In the genomic region with DNA sequence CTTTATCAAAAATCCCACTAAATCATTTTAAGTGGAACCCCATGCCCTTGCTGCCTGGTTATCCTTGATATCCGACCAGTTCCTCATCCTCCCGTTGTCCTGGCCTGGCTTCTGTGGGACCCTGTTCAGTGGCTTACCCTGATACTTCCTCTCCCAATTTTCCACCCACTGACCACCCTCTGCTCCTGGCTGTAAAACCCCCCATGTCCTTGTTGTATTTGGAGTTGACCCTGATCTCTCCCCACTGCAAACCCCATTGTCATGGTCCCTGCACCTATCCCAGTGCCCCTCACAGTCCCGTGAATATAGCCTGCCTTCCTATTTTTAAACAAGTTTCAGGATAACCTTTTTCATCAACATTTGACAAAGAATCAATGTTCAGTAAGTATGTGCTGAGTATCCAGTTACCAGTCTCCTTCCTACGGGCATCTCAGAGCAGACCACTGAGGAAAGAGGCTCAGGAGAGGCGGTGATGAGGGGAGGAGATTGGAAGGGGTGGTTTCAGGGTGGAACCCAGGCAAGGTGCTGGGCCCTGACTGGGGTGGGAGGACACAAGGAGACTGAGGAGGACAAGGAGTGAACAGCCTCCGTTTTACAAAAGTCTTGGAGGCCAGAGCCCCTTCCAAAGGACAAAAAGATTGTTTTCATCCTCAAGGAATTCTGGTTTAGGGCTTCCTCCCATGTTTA, we compare ENCODE assay signal across 25 cellular contexts.
DNase-seq lines count a peak whose midpoint lies in the region; ATAC-seq and TF ChIP-seq lines count a peak whose summit lies in the region.
"Had no signal": no experiment of that assay in that cellular context is flagged by ENCODE, and none has a peak within 500 bp of the region (broad histone marks: within the 10 kb centered on the region; RNA-seq: fewer than 3 reads in every experiment).

No MANE protein-coding gene starts in this region.

- H3K27ac ChIP-seq in left ventricle myocardium inferior (replicated peaks), result peak overlapping the region; percentile 73
- H3K27ac ChIP-seq in neural progenitor cell, result no peak overlapping the region
- H3K27ac ChIP-seq in aorta (ENCODE audit: low read depth in 1 of 2, low read length in 2 of 2), result no peak overlapping the region
- no peak overlapping the region for H3K27ac ChIP-seq in testis
- no peak overlapping the region for H3K27ac ChIP-seq in CD8-positive, alpha-beta T cell (ENCODE audit: low read depth, low read length)

- POLR2A ChIA-PET in WTC11 (lab: Charles Lee), result no interaction called here
- POLR2A ChIA-PET in CD8-positive, alpha-beta T cell (lab: Charles Lee), result no interaction called here

- H3K4me1 ChIP-seq in left ventricle myocardium inferior (peaks cover 7% of the 10 kb centered on the region), neural progenitor cell (peaks cover 18% of the 10 kb centered on the region), aorta (ENCODE audit: control insufficient read depth in 1 of 2, insufficient read depth in 2 of 2, low read length in 2 of 2) (no peaks in the 10 kb centered on the region), testis (no peaks in the 10 kb centered on the region)
- no peaks in the 10 kb centered on the region for H3K4me1 ChIP-seq in CD8-positive, alpha-beta T cell (ENCODE audit: insufficient read depth, low read length)

- TF ChIP-seq CTCF in left ventricle myocardium inferior (IDR thresholded peaks at IDR 0.05; ENCODE audit: borderline replicate concordance) (no peak), WTC11 (IDR thresholded peaks at IDR 0.05) (no peak), neural progenitor cell (IDR thresholded peaks at IDR 0.05) (no peak), testis (IDR thresholded peaks at IDR 0.05) (no peak)
- TF ChIP-seq CTCF in CD8-positive, alpha-beta T cell (IDR thresholded peaks at IDR 0.05), result no peak

- H3K9me3 Mint-ChIP-seq in WTC11 (no peaks in the 10 kb centered on the region), neural progenitor cell (peaks cover 3% of the 10 kb centered on the region)
- no peaks in the 10 kb centered on the region for H3K9me3 Mint-ChIP-seq in CD8-positive, alpha-beta T cell

- H3K4me3 ChIP-seq in left ventricle myocardium inferior (no peak overlapping the region), neural progenitor cell (no peak overlapping the region), aorta (ENCODE audit: low read length in 2 of 2) (no peak overlapping the region), testis (no peak overlapping the region)
- no peak overlapping the region for H3K4me3 ChIP-seq in CD8-positive, alpha-beta T cell (ENCODE audit: low read depth, low read length)
- H3K4me3 ChIP-seq: K562 had no signal

- no peaks in the 10 kb centered on the region for H3K9me3 ChIP-seq in left ventricle myocardium inferior (replicated peaks)
- H3K9me3 ChIP-seq in neural progenitor cell (ENCODE audit: low read depth), result no peaks in the 10 kb centered on the region
- no peaks in the 10 kb centered on the region for H3K9me3 ChIP-seq in aorta (ENCODE audit: control insufficient read depth, low read length)
- H3K9me3 ChIP-seq in testis, result no peaks in the 10 kb centered on the region
- no peaks in the 10 kb centered on the region for H3K9me3 ChIP-seq in CD8-positive, alpha-beta T cell (ENCODE audit: low read length)

- no peak for TF ChIP-seq POLR2A in testis (IDR thresholded peaks at IDR 0.05)

- H3K4me1 Mint-ChIP-seq in WTC11 (peaks cover 41% of the 10 kb centered on the region), neural progenitor cell (peaks cover 24% of the 10 kb centered on the region)
- no peaks in the 10 kb centered on the region for H3K4me1 Mint-ChIP-seq in CD8-positive, alpha-beta T cell (ENCODE audit: low read depth)
- H3K4me1 Mint-ChIP-seq: CD14-positive monocyte had no signal

- H3K36me3 Mint-ChIP-seq in WTC11 (peaks cover 43% of the 10 kb centered on the region), neural progenitor cell (peaks cover 2% of the 10 kb centered on the region)
- no peaks in the 10 kb centered on the region for H3K36me3 Mint-ChIP-seq in CD8-positive, alpha-beta T cell
- H3K36me3 Mint-ChIP-seq: CD14-positive monocyte had no signal

- no peak overlapping the region for H3K9ac ChIP-seq in neural progenitor cell

- H3K79me2 ChIP-seq in neural progenitor cell (ENCODE audit: low read depth), result no peaks in the 10 kb centered on the region

- H3K4me2 ChIP-seq in neural progenitor cell, result no peak overlapping the region

- H4K20me1 ChIP-seq in neural progenitor cell (ENCODE audit: low read depth), result no peaks in the 10 kb centered on the region

- CTCF ChIA-PET in WTC11 (lab: Charles Lee), result no interaction called here
- CTCF ChIA-PET in CD8-positive, alpha-beta T cell (lab: Charles Lee), result interaction anchor here (0.7 kb wide), 1 partner anchor 315 kb away, joined by 3 read pairs; no protein-coding TSS in a partner anchor

- H3K27me3 ChIP-seq in left ventricle myocardium inferior (ENCODE audit: low read depth), result no peaks in the 10 kb centered on the region
- no peaks in the 10 kb centered on the region for H3K27me3 ChIP-seq in neural progenitor cell
- H3K27me3 ChIP-seq in aorta (ENCODE audit: control insufficient read depth in 1 of 2, insufficient read depth in 2 of 2, low read length in 1 of 2), result no peaks in the 10 kb centered on the region
- H3K27me3 ChIP-seq in testis, result no peaks in the 10 kb centered on the region
- no peaks in the 10 kb centered on the region for H3K27me3 ChIP-seq in CD8-positive, alpha-beta T cell (ENCODE audit: insufficient read depth, low read length)

- H3K27ac Mint-ChIP-seq in WTC11 (peak overlapping the region; percentile 8; the same call in 1 of the 2 replicates), neural progenitor cell (peak overlapping the region; percentile 19)
- no peak overlapping the region for H3K27ac Mint-ChIP-seq in CD8-positive, alpha-beta T cell
- H3K27ac Mint-ChIP-seq: CD14-positive monocyte had no signal

- intact Hi-C loops in left ventricle myocardium inferior (cut with micrococcal nuclease), result no loop called here
- intact Hi-C loops in Right ventricle myocardium inferior (cut with DNase I), result no loop called here
- intact Hi-C loops in aorta (cut with DNase I), result no loop called here
- intact Hi-C loops in testis (cut with DNase I; ENCODE audit: low total_unique reads), result no loop called here
- intact Hi-C loops in CD8-positive, alpha-beta T cell (cut with DNase I, micrococcal nuclease), result no loop called here

- no peak overlapping the region for H2AFZ ChIP-seq in neural progenitor cell (replicated peaks)

- H3K36me3 ChIP-seq in left ventricle myocardium inferior, result no peaks in the 10 kb centered on the region
- no peaks in the 10 kb centered on the region for H3K36me3 ChIP-seq in neural progenitor cell
- no peaks in the 10 kb centered on the region for H3K36me3 ChIP-seq in aorta (ENCODE audit: control insufficient read depth in 1 of 2, insufficient read depth in 2 of 2, low read length in 1 of 2)
- H3K36me3 ChIP-seq in testis (ENCODE audit: low read depth, missing control alignments), result no peaks in the 10 kb centered on the region
- H3K36me3 ChIP-seq in CD8-positive, alpha-beta T cell (ENCODE audit: insufficient read depth, low read length), result no peaks in the 10 kb centered on the region

- 93 to 99% methylated on average over 6 of the region's 6 CpGs for WGBS in aorta, 2 donors
- 84 to 93% methylated on average over 6 of the region's 6 CpGs for WGBS in testis, 2 donors

- H3K27me3 Mint-ChIP-seq in WTC11 (ENCODE audit: low read depth), result no peaks in the 10 kb centered on the region
- peaks cover 8% of the 10 kb centered on the region for H3K27me3 Mint-ChIP-seq in neural progenitor cell (ENCODE audit: insufficient read depth, low read depth)
- peaks cover 10% of the 10 kb centered on the region for H3K27me3 Mint-ChIP-seq in CD8-positive, alpha-beta T cell (ENCODE audit: low read depth)

- H3K4me3 Mint-ChIP-seq in WTC11 (no peak overlapping the region), neural progenitor cell (no peak overlapping the region)
- no peak overlapping the region for H3K4me3 Mint-ChIP-seq in CD8-positive, alpha-beta T cell
- H3K4me3 Mint-ChIP-seq: CD14-positive monocyte had no signal

- DNase-seq in left ventricle myocardium inferior (no peak), Right ventricle myocardium inferior (ENCODE audit: missing footprints) (no peak), WTC11 (ENCODE audit: low spot score) (no peak), neural progenitor cell (ENCODE audit: low spot score) (no peak), aorta (peak; percentile 16 to 28), testis (no peak)
- no peak for DNase-seq in CD8-positive, alpha-beta T cell
- DNase-seq: AML-193; Calu3; DMS79 treated with DMSO at 0.1 percent for 48 hours; GF-D8; Kasumi-1; NCI-H1092 treated with DMSO at 0.1 percent for 48 hours; NCI-H1436; NCI-H2029; NCI-H446 treated with DMSO at 0.1 percent for 48 hours; NCI-H526; NCI-H82; NK-92 treated with Interleukin-12 subunit alpha and Interleukin-12 subunit beta, amount 100 ng/mL, for 24 hours; PC-3; Right ventricle myocardium superior had no signal

- no peak for ATAC-seq in Right ventricle myocardium inferior
- ATAC-seq in WTC11, result no peak
- no peak for ATAC-seq in aorta (ENCODE audit: low FRiP score)
- no peak for ATAC-seq in CD8-positive, alpha-beta T cell
- ATAC-seq in HG02938 (IDR thresholded peaks at IDR 0.05; ENCODE audit: unreplicated experiment), result no peak
- ATAC-seq: HepG2, K562, PC-3 had no signal

- no peaks in the 10 kb centered on the region for H3F3A ChIP-seq in neural progenitor cell (ENCODE audit: low read depth)

TF ChIP-seq in WTC11, 78 proteins besides CTCF, POLR2A, EP300 and RAD21 (continues in another document):
- no peak for TF ChIP-seq GRHL2 (CRISPR knock-in tag; IDR thresholded peaks at IDR 0.05; ENCODE audit: insufficient replicate concordance, severe bottlenecking)
- TF ChIP-seq, protein P1, sequence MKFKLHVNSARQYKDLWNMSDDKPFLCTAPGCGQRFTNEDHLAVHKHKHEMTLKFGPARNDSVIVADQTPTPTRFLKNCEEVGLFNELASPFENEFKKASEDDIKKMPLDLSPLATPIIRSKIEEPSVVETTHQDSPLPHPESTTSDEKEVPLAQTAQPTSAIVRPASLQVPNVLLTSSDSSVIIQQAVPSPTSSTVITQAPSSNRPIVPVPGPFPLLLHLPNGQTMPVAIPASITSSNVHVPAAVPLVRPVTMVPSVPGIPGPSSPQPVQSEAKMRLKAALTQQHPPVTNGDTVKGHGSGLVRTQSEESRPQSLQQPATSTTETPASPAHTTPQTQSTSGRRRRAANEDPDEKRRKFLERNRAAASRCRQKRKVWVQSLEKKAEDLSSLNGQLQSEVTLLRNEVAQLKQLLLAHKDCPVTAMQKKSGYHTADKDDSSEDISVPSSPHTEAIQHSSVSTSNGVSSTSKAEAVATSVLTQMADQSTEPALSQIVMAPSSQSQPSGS (CRISPR knock-in tag; IDR thresholded peaks at IDR 0.05; ENCODE audit: borderline replicate concordance, low read depth), result no peak

Comparison
In these comparisons a context has a peak if more than half of its experiments do, and no peak if none do; other contexts are left out.
1. DNase-seq: peak in aorta (2 of 2); none in left ventricle myocardium inferior (single experiment), Right ventricle myocardium inferior (single experiment), WTC11 (single experiment), neural progenitor cell (single experiment), testis (single experiment) and CD8-positive, alpha-beta T cell (0 of 7).